Comparison of ENCODE assay signal across 10 cellular contexts in genomic region chr5:132224721-132225120, GRCh38. TPM values are rescaled to one million over a fixed set of nuclear protein-coding genes. Genes with fewer than 3 reads are reported as not detected.
DNase-seq lines count a peak whose midpoint lies in the region; ATAC-seq and TF ChIP-seq lines count a peak whose summit lies in the region.
"Had no signal": no experiment of that assay in that cellular context is flagged by ENCODE, and none has a peak within 500 bp of the region (broad histone marks: within the 10 kb centered on the region; RNA-seq: fewer than 3 reads in every experiment).

No MANE protein-coding gene starts in this region.

- peak overlapping the region; percentile 79 for H3K4me3 Mint-ChIP-seq in activated CD4-positive, alpha-beta T cell treated with anti-CD3 and anti-CD28 coated beads, Interleukin-2, amount 10 ng/mL, durations not matched to agents 24 days and 14 days
- no peak overlapping the region for H3K4me3 Mint-ChIP-seq in endodermal cell
- H3K4me3 Mint-ChIP-seq: activated naive CD8-positive, alpha-beta T cell treated with anti-CD3 and anti-CD28 coated beads, Interleukin-2, amount 10 ng/mL, durations not matched to agents 7 days and 5 days had no signal

- H3K27ac ChIP-seq in endodermal cell (ENCODE audit: low read depth, low read length) (no peak overlapping the region), muscle layer of duodenum (ENCODE audit: low read length) (peak overlapping the region; percentile 47), urinary bladder (ENCODE audit: low read depth) (peak overlapping the region; percentile 41)

- H3K36me3 ChIP-seq in endodermal cell (ENCODE audit: control insufficient read depth, insufficient read depth, low read length): no peaks in the 10 kb centered on the region
- H3K36me3 ChIP-seq in muscle layer of duodenum (ENCODE audit: control insufficient read depth in 1 of 2, insufficient read depth in 2 of 2, low read length in 2 of 2): no peaks in the 10 kb centered on the region
- no peaks in the 10 kb centered on the region for H3K36me3 ChIP-seq in urinary bladder (ENCODE audit: insufficient read depth)

- no peak for DNase-seq in activated CD4-positive, alpha-beta T cell treated with anti-CD3 and anti-CD28 coated beads, Interleukin-2, amount 10 ng/mL, durations not matched to agents 24 days and 14 days
- no peak for DNase-seq in activated CD4-positive, alpha-beta T cell treated with anti-CD3 and anti-CD28 coated beads, Interleukin-2, amount 50 U/mL, for 1 hour
- peak; percentile 13 for DNase-seq in endodermal cell
- DNase-seq in HK-2 (ENCODE audit: unreplicated experiment): no peak
- DNase-seq in HEK293T (ENCODE audit: extremely low spot score): no peak
- DNase-seq: activated naive CD8-positive, alpha-beta T cell treated with anti-CD3 and anti-CD28 coated beads, Interleukin-2, amount 10 ng/mL, durations not matched to agents 7 days and 5 days; NCI-H1417 treated with DMSO at 0.1 percent for 48 hours had no signal

- CTCF ChIA-PET in HEK293T (lab: Yijun Ruan, JAX): interaction anchor here (5.6 kb wide), 1 partner anchor 14 kb away, joined by 30 read pairs; no protein-coding TSS in a partner anchor

- H3K4me3 ChIP-seq in endodermal cell (ENCODE audit: low read length) (no peak overlapping the region), muscle layer of duodenum (ENCODE audit: low read depth in 1 of 2, low read length in 2 of 2) (no peak overlapping the region), urinary bladder (ENCODE audit: low read depth, low read length) (no peak overlapping the region)

- peaks cover 6% of the 10 kb centered on the region for H3K36me3 Mint-ChIP-seq in activated CD4-positive, alpha-beta T cell treated with anti-CD3 and anti-CD28 coated beads, Interleukin-2, amount 10 ng/mL, durations not matched to agents 24 days and 14 days (ENCODE audit: low read depth)
- no peaks in the 10 kb centered on the region for H3K36me3 Mint-ChIP-seq in endodermal cell (ENCODE audit: low read depth)

- no peak overlapping the region for H3K27ac Mint-ChIP-seq in activated CD4-positive, alpha-beta T cell treated with anti-CD3 and anti-CD28 coated beads, Interleukin-2, amount 10 ng/mL, durations not matched to agents 24 days and 14 days
- H3K27ac Mint-ChIP-seq in endodermal cell: no peak overlapping the region
- H3K27ac Mint-ChIP-seq: activated naive CD8-positive, alpha-beta T cell treated with anti-CD3 and anti-CD28 coated beads, Interleukin-2, amount 10 ng/mL, durations not matched to agents 7 days and 5 days had no signal

- TF ChIP-seq CTCF in endodermal cell (conservative IDR thresholded peaks at IDR 0.05): no peak

- ATAC-seq in HG03039 (IDR thresholded peaks at IDR 0.05; ENCODE audit: unreplicated experiment): no peak

- peaks cover 37% of the 10 kb centered on the region for H3K4me1 Mint-ChIP-seq in activated CD4-positive, alpha-beta T cell treated with anti-CD3 and anti-CD28 coated beads, Interleukin-2, amount 10 ng/mL, durations not matched to agents 24 days and 14 days
- H3K4me1 Mint-ChIP-seq in endodermal cell: peaks cover 8% of the 10 kb centered on the region

- H3K27me3 Mint-ChIP-seq in activated CD4-positive, alpha-beta T cell treated with anti-CD3 and anti-CD28 coated beads, Interleukin-2, amount 10 ng/mL, durations not matched to agents 24 days and 14 days: peaks cover 10% of the 10 kb centered on the region
- H3K27me3 Mint-ChIP-seq in endodermal cell (ENCODE audit: insufficient read depth): peaks cover 48% of the 10 kb centered on the region

- no peaks in the 10 kb centered on the region for H3K9me3 ChIP-seq in endodermal cell (ENCODE audit: control insufficient read depth, low read length)
- no peaks in the 10 kb centered on the region for H3K9me3 ChIP-seq in muscle layer of duodenum (ENCODE audit: control insufficient read depth in 1 of 2, low read length in 2 of 2)

- POLR2A ChIA-PET in HEK293T (lab: Yijun Ruan, JAX): interaction anchor here (1.5 kb wide), 1 partner anchor 13 kb away, joined by 4 read pairs; no protein-coding TSS in a partner anchor

- no peak overlapping the region for H3K9ac ChIP-seq in endodermal cell (ENCODE audit: extremely low read depth, low read length, poor library complexity, severe bottlenecking)

- intact Hi-C loops in activated CD4-positive, alpha-beta T cell treated with anti-CD3 and anti-CD28 coated beads, Interleukin-2, amount 10 ng/mL, durations not matched to agents 24 days and 14 days (cut with micrococcal nuclease): no loop called here

- 96 to 100% methylated on average over 1 of the region's 1 CpG for WGBS in endodermal cell (ENCODE audit: insufficient coverage in 1 of 2, insufficient read length in 1 of 2), 2 experiments
- WGBS in urinary bladder: 24% methylated on average over 1 of the region's 1 CpG

- no peaks in the 10 kb centered on the region for H3K4me1 ChIP-seq in endodermal cell (ENCODE audit: control insufficient read depth, insufficient read depth, low read length)
- peaks cover 20 to 66% of the 10 kb centered on the region in 2 donors for H3K4me1 ChIP-seq in muscle layer of duodenum (ENCODE audit: control insufficient read depth in 1 of 2, insufficient read depth in 2 of 2, low read length in 2 of 2)
- H3K4me1 ChIP-seq in urinary bladder (ENCODE audit: insufficient read depth): no peaks in the 10 kb centered on the region

- no peaks in the 10 kb centered on the region for H3K9me3 Mint-ChIP-seq in activated CD4-positive, alpha-beta T cell treated with anti-CD3 and anti-CD28 coated beads, Interleukin-2, amount 10 ng/mL, durations not matched to agents 24 days and 14 days
- no peaks in the 10 kb centered on the region for H3K9me3 Mint-ChIP-seq in endodermal cell
- H3K9me3 Mint-ChIP-seq: activated naive CD8-positive, alpha-beta T cell treated with anti-CD3 and anti-CD28 coated beads, Interleukin-2, amount 10 ng/mL, durations not matched to agents 7 days and 5 days had no signal

- H3K27me3 ChIP-seq in endodermal cell (ENCODE audit: control insufficient read depth, insufficient read depth, low read length, poor library complexity, severe bottlenecking) (peaks cover 79% of the 10 kb centered on the region), muscle layer of duodenum (ENCODE audit: low read depth, low read length) (no peaks in the 10 kb centered on the region)

TF ChIP-seq in HEK293T, 16 proteins besides CTCF, POLR2A, EP300 and RAD21:
- TF ChIP-seq BHLHE40 (IDR thresholded peaks at IDR 0.05; ENCODE audit: borderline replicate concordance) (no peak), FOXK2 (IDR thresholded peaks at IDR 0.05) (no peak), L3MBTL2 (conservative IDR thresholded peaks at IDR 0.05) (no peak), SP1 (IDR thresholded peaks at IDR 0.05) (no peak), ELF4 (IDR thresholded peaks at IDR 0.05) (no peak), ARNT (IDR thresholded peaks at IDR 0.05) (no peak), TARDBP (IDR thresholded peaks at IDR 0.05) (no peak), LEF1 (IDR thresholded peaks at IDR 0.05; ENCODE audit: borderline replicate concordance) (no peak), FOXM1 (IDR thresholded peaks at IDR 0.05; ENCODE audit: borderline replicate concordance) (no peak), NFRKB (IDR thresholded peaks at IDR 0.05) (no peak), FOXA1 (IDR thresholded peaks at IDR 0.05) (no peak), CTBP1 (IDR thresholded peaks at IDR 0.05; ENCODE audit: borderline replicate concordance) (no peak), ZNF384 (IDR thresholded peaks at IDR 0.05) (no peak), SUZ12 (IDR thresholded peaks at IDR 0.05) (no peak)
- TF ChIP-seq, protein P1, sequence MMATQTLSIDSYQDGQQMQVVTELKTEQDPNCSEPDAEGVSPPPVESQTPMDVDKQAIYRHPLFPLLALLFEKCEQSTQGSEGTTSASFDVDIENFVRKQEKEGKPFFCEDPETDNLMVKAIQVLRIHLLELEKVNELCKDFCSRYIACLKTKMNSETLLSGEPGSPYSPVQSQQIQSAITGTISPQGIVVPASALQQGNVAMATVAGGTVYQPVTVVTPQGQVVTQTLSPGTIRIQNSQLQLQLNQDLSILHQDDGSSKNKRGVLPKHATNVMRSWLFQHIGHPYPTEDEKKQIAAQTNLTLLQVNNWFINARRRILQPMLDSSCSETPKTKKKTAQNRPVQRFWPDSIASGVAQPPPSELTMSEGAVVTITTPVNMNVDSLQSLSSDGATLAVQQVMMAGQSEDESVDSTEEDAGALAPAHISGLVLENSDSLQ (IDR thresholded peaks at IDR 0.05): no peak

RNA-seq across cellular contexts. Expression of gene P4HA2, which starts 2.9 kb away (rescaled TPM):
- total RNA-seq in activated CD4-positive, alpha-beta T cell treated with anti-CD3 and anti-CD28 coated beads, Interleukin-2, amount 10 ng/mL, durations not matched to agents 24 days and 14 days: 45.5 and 49.5 TPM in 2 replicates
- 10 to 100 TPM; 15.1 to 19.6 TPM for total RNA-seq in endodermal cell
- polyA plus RNA-seq in endodermal cell (2013, experiment 1 of 2): 16.6 TPM
- polyA plus RNA-seq in endodermal cell (2013, experiment 2 of 2): 14.6 TPM
- 102 TPM for total RNA-seq in urinary bladder
- polyA plus RNA-seq in urinary bladder: 44.2 TPM

RNA-seq across cellular contexts. Expression of gene PDLIM4, which starts 32.8 kb away (rescaled TPM):
- 0.72 and 0.78 TPM in 2 replicates for total RNA-seq in activated CD4-positive, alpha-beta T cell treated with anti-CD3 and anti-CD28 coated beads, Interleukin-2, amount 10 ng/mL, durations not matched to agents 24 days and 14 days
- total RNA-seq in endodermal cell (10 to 100 TPM in 1 of 2 donors, 1 to 10 TPM in 1; 9.0 to 11.2 TPM), urinary bladder (17.4 TPM)
- 32.8 TPM for polyA plus RNA-seq in endodermal cell (2013, experiment 1 of 2)
- 29.0 TPM for polyA plus RNA-seq in endodermal cell (2013, experiment 2 of 2)
- 114 TPM for polyA plus RNA-seq in urinary bladder
